ENCODE assay signal across 11 cellular contexts in the genomic region with DNA sequence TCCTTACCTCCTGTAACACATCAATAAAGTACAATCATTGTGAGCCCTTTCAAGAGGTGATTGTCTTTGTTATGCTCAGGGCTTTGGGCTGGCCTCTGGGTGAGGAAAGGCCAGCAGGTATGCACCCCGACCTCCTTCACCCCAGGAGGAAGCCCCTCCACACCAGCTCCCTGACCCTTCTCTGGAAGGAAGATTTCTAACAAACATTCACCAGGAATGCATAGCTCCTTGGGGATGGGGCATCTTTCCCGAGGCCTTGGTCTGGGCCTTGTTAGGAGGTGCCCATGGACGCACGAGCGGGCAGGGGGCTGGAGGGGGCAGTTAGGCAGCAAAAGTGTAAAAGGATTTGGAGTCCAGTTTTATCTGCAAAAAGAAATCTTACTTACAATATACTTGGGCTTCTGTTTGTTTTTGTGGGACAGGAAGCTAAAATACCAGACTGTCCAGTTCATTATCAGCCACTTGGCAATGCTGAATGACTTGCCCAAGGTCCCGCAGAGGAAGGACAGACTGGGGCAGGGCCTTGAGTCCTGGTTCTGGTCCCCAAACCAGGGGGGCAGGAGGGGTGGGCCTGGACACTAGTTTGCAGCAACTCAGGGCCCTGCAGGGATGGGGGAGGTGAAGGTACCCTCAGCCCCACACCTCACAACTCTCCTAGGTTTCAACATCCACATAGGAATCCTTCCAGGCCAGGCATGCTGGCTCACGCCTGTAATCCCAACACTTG. TPM values are rescaled to one million over a fixed set of nuclear protein-coding genes. Genes with fewer than 3 reads are reported as not detected.
DNase-seq lines count a peak whose midpoint lies in the region; ATAC-seq, FAIRE-seq and TF ChIP-seq lines count a peak whose summit lies in the region.
"Had no signal": no experiment of that assay in that cellular context is flagged by ENCODE, and none has a peak within 500 bp of the region (broad histone marks: within the 10 kb centered on the region; RNA-seq: fewer than 3 reads in every experiment).

No MANE protein-coding gene starts in this region.

- FAIRE-seq in keratinocyte (lab: Jason Lieb, UNC), result no peak

- H3K4me2 ChIP-seq in keratinocyte (ENCODE audit: control insufficient read depth, extremely low read depth, insufficient read depth, low read depth, low read length), result no peak overlapping the region

- H3K27ac ChIP-seq in keratinocyte (ENCODE audit: control insufficient read depth, insufficient read depth, low read length) (peak overlapping the region; percentile 36), suprapubic skin (peak overlapping the region; percentile 80)

- H3K27me3 Mint-ChIP-seq in activated T-cell treated with anti-CD3 and anti-CD28 coated beads, Interleukin-2, amount 50 U/mL, for 24 hours, result no peaks in the 10 kb centered on the region
- no peaks in the 10 kb centered on the region for H3K27me3 Mint-ChIP-seq in activated T-cell treated with anti-CD3 and anti-CD28 coated beads, Interleukin-2, amount 50 U/mL, for 4 hours (ENCODE audit: low read depth)

- H3K27me3 ChIP-seq in keratinocyte (ENCODE audit: control insufficient read depth, extremely low read depth, insufficient read depth, low read length) (no peaks in the 10 kb centered on the region), suprapubic skin (no peaks in the 10 kb centered on the region)
- H3K27me3 ChIP-seq: BE2C had no signal

- H3K4me1 Mint-ChIP-seq in activated T-cell treated with anti-CD3 and anti-CD28 coated beads, Interleukin-2, amount 50 U/mL, for 24 hours (ENCODE audit: low read depth), result peaks cover 48% of the 10 kb centered on the region
- H3K4me1 Mint-ChIP-seq in activated T-cell treated with anti-CD3 and anti-CD28 coated beads, Interleukin-2, amount 50 U/mL, for 4 hours (ENCODE audit: low read depth), result peaks cover 39% of the 10 kb centered on the region

- peak overlapping the region; percentile 99 for H3K27ac Mint-ChIP-seq in activated T-cell treated with anti-CD3 and anti-CD28 coated beads, Interleukin-2, amount 50 U/mL, for 24 hours
- H3K27ac Mint-ChIP-seq in activated naive CD4-positive, alpha-beta T cell treated with anti-CD3 and anti-CD28 coated beads, Interleukin-2, amount 50 U/mL, for 72 hours, result peak overlapping the region; percentile 40 to 78

- peaks cover 8% of the 10 kb centered on the region for H3K9me1 ChIP-seq in keratinocyte (ENCODE audit: control insufficient read depth, extremely low read depth, insufficient read depth, low read length)

- DNase-seq in activated T-cell treated with anti-CD3 and anti-CD28 coated beads, Interleukin-2, amount 50 U/mL, for 24 hours, result no peak
- no peak for DNase-seq in activated T-cell treated with anti-CD3 and anti-CD28 coated beads, Interleukin-2, amount 50 U/mL, for 4 hours
- DNase-seq in activated naive CD4-positive, alpha-beta T cell treated with anti-CD3 and anti-CD28 coated beads, Interleukin-2, amount 50 U/mL, for 72 hours (ENCODE audit: low spot score in 2 of 2), result no peak
- DNase-seq in keratinocyte (ENCODE audit: low read depth, low spot score), result no peak
- peak; percentile 63 to 64 for DNase-seq in suprapubic skin (ENCODE audit: low spot score in 2 of 2)
- no peak for DNase-seq in cerebellar nuclear complex (lab: John Stamatoyannopoulos, UW)
- no peak for DNase-seq in HCEC 1CT
- DNase-seq in HPDE6-E6E7 (ENCODE audit: extremely low spot score), result no peak
- DNase-seq: BE2C; NCI-H345; stimulated activated naive CD4-positive, alpha-beta T cell had no signal

- peaks cover 29% of the 10 kb centered on the region for H3K79me2 ChIP-seq in keratinocyte (ENCODE audit: control insufficient read depth, insufficient read depth, low read length)

- 78% methylated on average over 6 of the region's 7 CpGs for whole genome bisulfite sequencing in suprapubic skin

- no peak for TF ChIP-seq POLR2A in suprapubic skin (IDR thresholded peaks at IDR 0.05)

- no peaks in the 10 kb centered on the region for H3K9me3 Mint-ChIP-seq in activated T-cell treated with anti-CD3 and anti-CD28 coated beads, Interleukin-2, amount 50 U/mL, for 24 hours
- H3K9me3 Mint-ChIP-seq in activated T-cell treated with anti-CD3 and anti-CD28 coated beads, Interleukin-2, amount 50 U/mL, for 4 hours, result no peaks in the 10 kb centered on the region
- no peaks in the 10 kb centered on the region for H3K9me3 Mint-ChIP-seq in activated naive CD4-positive, alpha-beta T cell treated with anti-CD3 and anti-CD28 coated beads, Interleukin-2, amount 50 U/mL, for 72 hours

- no peak overlapping the region for H2AFZ ChIP-seq in keratinocyte (ENCODE audit: control insufficient read depth, low read length)

- ATAC-seq in activated T-cell treated with anti-CD3 and anti-CD28 coated beads, Interleukin-2, amount 50 U/mL, for 4 hours, result no peak
- ATAC-seq in activated naive CD4-positive, alpha-beta T cell treated with anti-CD3 and anti-CD28 coated beads, Interleukin-2, amount 50 U/mL, for 72 hours, result no peak

- dilution Hi-C loops in keratinocyte (cut with MboI; ENCODE audit: extremely low pct_ligation_motif_present, low sequenced_read_pairs), result no loop called here

- H3K4me1 ChIP-seq in keratinocyte (ENCODE audit: control insufficient read depth, extremely low read depth, insufficient read depth, low read length), result peaks cover 59% of the 10 kb centered on the region
- peaks cover 69% of the 10 kb centered on the region for H3K4me1 ChIP-seq in suprapubic skin

- peaks cover 70% of the 10 kb centered on the region for H3K36me3 Mint-ChIP-seq in activated T-cell treated with anti-CD3 and anti-CD28 coated beads, Interleukin-2, amount 50 U/mL, for 24 hours (ENCODE audit: low read depth)
- peaks cover 26% of the 10 kb centered on the region for H3K36me3 Mint-ChIP-seq in activated T-cell treated with anti-CD3 and anti-CD28 coated beads, Interleukin-2, amount 50 U/mL, for 4 hours (ENCODE audit: insufficient read depth)
- peaks cover 17 to 24% of the 10 kb centered on the region in 2 donors for H3K36me3 Mint-ChIP-seq in activated naive CD4-positive, alpha-beta T cell treated with anti-CD3 and anti-CD28 coated beads, Interleukin-2, amount 50 U/mL, for 72 hours

- H3K4me3 ChIP-seq in keratinocyte (ENCODE audit: control insufficient read depth in 2 of 3, extremely low read depth in 1 of 3, insufficient read depth in 2 of 3, low read depth in 1 of 3, low read length in 3 of 3) (no peak overlapping the region), suprapubic skin (no peak overlapping the region)

- peak overlapping the region; percentile 28 for H3K9ac ChIP-seq in keratinocyte (ENCODE audit: control insufficient read depth, extremely low read depth, insufficient read depth, low read length)

- H3K9me3 ChIP-seq in keratinocyte (ENCODE audit: control insufficient read depth, low read depth, low read length) (no peaks in the 10 kb centered on the region), suprapubic skin (no peaks in the 10 kb centered on the region)
- H3K9me3 ChIP-seq: BE2C had no signal

- no peak for TF ChIP-seq CTCF in keratinocyte (optimal IDR thresholded peaks at IDR 0.05 in 1 of 3, IDR thresholded peaks at IDR 0.05 in 1 of 3, conservative IDR thresholded peaks at IDR 0.05 in 1 of 3; ENCODE audit: extremely low read depth in 1 of 3, insufficient read depth in 2 of 3, low read length in 3 of 3)
- no peak for TF ChIP-seq CTCF in suprapubic skin (IDR thresholded peaks at IDR 0.05)

- H4K20me1 ChIP-seq in keratinocyte (ENCODE audit: control insufficient read depth, extremely low read depth, insufficient read depth, low read length), result peaks cover 22% of the 10 kb centered on the region

- H3K36me3 ChIP-seq in keratinocyte (ENCODE audit: control insufficient read depth in 2 of 2, extremely low read depth in 1 of 2, insufficient read depth in 2 of 2, low read length in 2 of 2) (peaks cover 36 to 43% of the 10 kb centered on the region in 2 experiments), suprapubic skin (peaks cover 47% of the 10 kb centered on the region)

- H3K4me3 Mint-ChIP-seq in activated T-cell treated with anti-CD3 and anti-CD28 coated beads, Interleukin-2, amount 50 U/mL, for 24 hours, result no peak overlapping the region
- no peak overlapping the region for H3K4me3 Mint-ChIP-seq in activated T-cell treated with anti-CD3 and anti-CD28 coated beads, Interleukin-2, amount 50 U/mL, for 4 hours

- TF ChIP-seq EP300 in suprapubic skin (IDR thresholded peaks at IDR 0.05), result no peak

RNA-seq across cellular contexts. Expression of a gene that starts 10.1 kb away (rescaled TPM):
- total RNA-seq in activated T-cell treated with anti-CD3 and anti-CD28 coated beads, Interleukin-2, amount 50 U/mL, for 4 hours, result 10 to 100 TPM; 48.7 to 64.8 (median 59.8) TPM
- 10 to 100 TPM; 30.2 to 58.6 TPM for total RNA-seq in activated naive CD4-positive, alpha-beta T cell treated with anti-CD3 and anti-CD28 coated beads, Interleukin-2, amount 50 U/mL, for 72 hours
- polyA plus RNA-seq in keratinocyte, result 17.5 to 55.5 TPM (median 24.4 TPM) in 3 replicates
- 6.5 TPM for polyA plus RNA-seq in keratinocyte (2011; ENCODE audit: low read depth)
- 13.2 and 25.4 TPM in 2 replicates for polyA plus RNA-seq in keratinocyte (2011; cell fraction: cytosol; rRNA removed)
- polyA plus RNA-seq in keratinocyte (2011; cell fraction: nucleus; rRNA removed), result 80.2 and 112 TPM in 2 replicates
- 12.7 and 22.0 TPM in 2 replicates for polyA plus RNA-seq in keratinocyte (2012; ENCODE audit: low replicate concordance)
- 20.3 to 30.9 TPM (median 21.1 TPM) in 3 replicates for polyA minus RNA-seq in keratinocyte
- polyA minus RNA-seq in keratinocyte (2011; cell fraction: cytosol; rRNA and poly(A)+ RNA removed), result 23.2 TPM
- polyA minus RNA-seq in keratinocyte (2011; cell fraction: nucleus; rRNA and poly(A)+ RNA removed), result 45.8 and 47.0 TPM in 2 replicates
- 100 to 1,000 TPM in 1 of 4 donors, 10 to 100 TPM in 3; 47.7 to 107 (median 56.1) TPM for total RNA-seq in suprapubic skin

RNA-seq across cellular contexts. Expression of a gene that starts 30.1 kb away (rescaled TPM):
- total RNA-seq in activated T-cell treated with anti-CD3 and anti-CD28 coated beads, Interleukin-2, amount 50 U/mL, for 4 hours, result 100 to 1,000 TPM in 1 of 3 donors, 10 to 100 TPM in 2; 87.2 to 104 (median 95.6) TPM
- total RNA-seq in activated naive CD4-positive, alpha-beta T cell treated with anti-CD3 and anti-CD28 coated beads, Interleukin-2, amount 50 U/mL, for 72 hours, result 10 to 100 TPM; 48.0 to 66.8 TPM
- polyA plus RNA-seq in keratinocyte, result 38.9 to 51.9 TPM (median 49.3 TPM) in 3 replicates
- polyA plus RNA-seq in keratinocyte (2011; ENCODE audit: low read depth), result 134 TPM
- polyA plus RNA-seq in keratinocyte (2011; cell fraction: cytosol; rRNA removed), result 44.0 and 69.9 TPM in 2 replicates
- polyA plus RNA-seq in keratinocyte (2011; cell fraction: nucleus; rRNA removed), result 38.9 and 49.7 TPM in 2 replicates
- 40.6 and 65.0 TPM in 2 replicates for polyA plus RNA-seq in keratinocyte (2012; ENCODE audit: low replicate concordance)
- polyA minus RNA-seq in keratinocyte, result 6.8 to 22.2 TPM (median 15.4 TPM) in 3 replicates
- polyA minus RNA-seq in keratinocyte (2011; cell fraction: cytosol; rRNA and poly(A)+ RNA removed), result 25.9 TPM
- polyA minus RNA-seq in keratinocyte (2011; cell fraction: nucleus; rRNA and poly(A)+ RNA removed), result 12.2 and 14.7 TPM in 2 replicates
- 100 to 1,000 TPM in 1 of 4 donors, 10 to 100 TPM in 3; 63.6 to 105 (median 68.7) TPM for total RNA-seq in suprapubic skin

Comparison
In these comparisons a context has a peak if more than half of its experiments do, and no peak if none do; other contexts are left out.
1. DNase-seq: peak in suprapubic skin (2 of 2); none in activated T-cell treated with anti-CD3 and anti-CD28 coated beads, Interleukin-2, amount 50 U/mL, for 24 hours (single experiment), activated T-cell treated with anti-CD3 and anti-CD28 coated beads, Interleukin-2, amount 50 U/mL, for 4 hours (single experiment), activated naive CD4-positive, alpha-beta T cell treated with anti-CD3 and anti-CD28 coated beads, Interleukin-2, amount 50 U/mL, for 72 hours (0 of 2), keratinocyte (single experiment), cerebellar nuclear complex (0 of 2), HCEC 1CT (single experiment) and HPDE6-E6E7 (single experiment).